Comparison of ENCODE assay signal across 33 cellular contexts in the genomic region with DNA sequence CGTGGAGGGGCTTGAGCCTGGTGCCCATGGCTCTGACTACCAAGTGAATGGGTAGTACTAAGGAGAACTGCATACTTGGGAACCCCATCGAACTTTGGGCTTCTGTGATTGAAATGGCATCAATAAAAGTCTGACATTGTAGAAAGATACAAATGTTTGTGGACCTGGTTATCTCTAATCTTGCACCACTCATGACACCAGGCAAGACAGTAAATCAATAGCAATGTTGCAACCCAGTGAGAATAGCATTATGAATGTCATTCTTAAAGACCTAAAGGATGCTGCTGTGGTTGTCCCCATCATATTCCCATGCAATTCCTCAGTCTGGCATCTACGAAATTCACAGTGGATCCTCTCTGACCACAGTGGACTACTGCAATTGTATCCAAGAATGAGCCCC.
"Had no signal": no experiment of that assay in that cellular context is flagged by ENCODE, and none has a peak within 500 bp of the region (broad histone marks: within the 10 kb centered on the region; RNA-seq: fewer than 3 reads in every experiment).

No MANE protein-coding gene starts in this region.

- H3K9me3 ChIP-seq: adrenal gland, body of pancreas, breast epithelium, Peyer's patch had no signal

- H3K4me1 ChIP-seq: adrenal gland, body of pancreas, breast epithelium, Peyer's patch had no signal

- H3K27me3 ChIP-seq: adrenal gland, body of pancreas, breast epithelium, Peyer's patch had no signal

- H3K36me3 ChIP-seq: adrenal gland, breast epithelium, Peyer's patch had no signal

- H3K27ac ChIP-seq: adrenal gland, body of pancreas, breast epithelium, Peyer's patch, VCaP had no signal

- H3K4me3 ChIP-seq: adrenal gland, body of pancreas, breast epithelium, Peyer's patch had no signal

- DNase-seq: activated B cell treated with CpG ODN at 0.5 μM for 24 hours; activated CD4-positive, alpha-beta memory T cell treated with anti-CD3 and anti-CD28 coated beads for 36 hours; activated CD4-positive, alpha-beta T cell treated with anti-CD3 and anti-CD28 coated beads for 4 hours; activated CD4-positive, alpha-beta T cell treated with anti-CD3 and anti-CD28 coated beads, Interleukin-2, amount 50 U/mL, for 1 hour; activated CD4-positive, CD25-positive, alpha-beta regulatory T cell treated with anti-CD3 and anti-CD28 coated beads, Interleukin-2, amount 50 U/mL, for 72 hours; activated CD8-positive, alpha-beta memory T cell treated with anti-CD3 and anti-CD28 coated beads, Interleukin-2, amount 50 U/mL, for 4 hours; activated naive CD4-positive, alpha-beta T cell; activated T-cell treated with anti-CD3 and anti-CD28 coated beads for 4 hours; activated T-cell treated with anti-CD3 and anti-CD28 coated beads, Interleukin-2, amount 50 U/mL, for 4 hours; body of pancreas; caudate nucleus; cerebellar nuclear complex; MV-4-11; NCI-H1092; NCI-H1436 treated with DMSO at 0.1 percent for 48 hours; NCI-H1694 treated with DMSO at 0.1 percent for 48 hours; NCI-H2029; NCI-H345; NCI-H510A; NCI-H526; NCI-H748 treated with DMSO at 0.1 percent for 48 hours; NK-92 treated with Interleukin-12 subunit alpha and Interleukin-12 subunit beta, amount 100 ng/mL, for 24 hours; PC-3; Right ventricle myocardium superior; RPMI8226; SW 1271; T-helper 1 cell; T-helper 2 cell; T-helper 9 cell had no signal

- ATAC-seq: activated T-cell treated with anti-CD3 and anti-CD28 coated beads, Interleukin-2, amount 50 U/mL, for 4 hours; body of pancreas; PC-3 had no signal
